Comparison of ENCODE assay signal across 10 cellular contexts in the genomic region with DNA sequence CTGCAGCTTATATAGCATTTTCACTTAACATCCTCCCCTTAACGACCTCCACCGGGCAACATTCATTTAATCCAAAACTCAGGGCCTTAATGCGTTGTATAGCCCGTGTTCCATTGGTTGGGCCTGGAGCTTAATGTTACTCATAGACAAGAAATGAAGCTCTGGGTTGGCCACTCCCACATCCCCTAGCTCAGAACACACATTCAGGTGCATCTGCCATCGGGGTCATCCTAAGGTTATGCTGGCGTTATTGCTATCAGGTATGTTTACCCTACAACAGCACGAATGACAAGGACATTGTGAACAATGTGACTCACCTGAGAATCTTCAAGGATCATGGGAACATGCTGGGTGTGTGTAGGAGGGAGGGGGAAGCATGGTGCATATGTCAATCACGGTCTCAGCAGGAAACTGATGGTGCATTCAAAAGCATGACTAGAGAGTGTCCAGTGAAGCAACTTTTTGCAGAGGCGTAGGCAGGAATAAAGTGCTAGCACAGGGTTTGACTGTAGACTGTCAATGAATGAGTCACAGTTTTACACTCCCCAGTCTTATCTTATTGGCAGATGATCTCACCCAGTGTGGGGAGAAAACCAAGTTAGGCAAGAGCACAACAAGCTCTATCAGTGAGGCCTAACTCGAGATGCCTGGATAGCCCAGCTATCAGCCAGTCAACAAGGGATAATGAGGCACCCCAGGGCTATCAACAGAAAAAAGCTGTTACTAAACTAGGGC.
DNase-seq lines count a peak whose midpoint lies in the region; ATAC-seq and TF ChIP-seq lines count a peak whose summit lies in the region.
"Had no signal": no experiment of that assay in that cellular context is flagged by ENCODE, and none has a peak within 500 bp of the region (broad histone marks: within the 10 kb centered on the region; RNA-seq: fewer than 3 reads in every experiment).

No MANE protein-coding gene starts in this region.

- CTCF ChIA-PET in HEK293 (lab: Yijun Ruan, JAX): interaction anchor here (0.6 to 1.0 kb wide), 3 partner anchors 291 to 745 kb away, joined by 3 read pairs; no protein-coding TSS in a partner anchor
- CTCF ChIA-PET in activated naive CD4-positive, alpha-beta T cell treated with anti-CD3 and anti-CD28 coated beads for 36 hours (lab: Charles Lee): no interaction called here

- POLR2A ChIA-PET in HEK293 (lab: Yijun Ruan, JAX): interaction anchor here (0.9 to 1.4 kb wide), 2 partner anchors 125 to 741 kb away, joined by 3 to 6 read pairs; no protein-coding TSS in a partner anchor

- H3K9me3 ChIP-seq in HEK293 (ENCODE audit: control insufficient read depth, insufficient read depth, low read depth, low read length): no peaks in the 10 kb centered on the region
- H3K9me3 ChIP-seq in adipocyte (ENCODE audit: control insufficient read depth, low read length): no peaks in the 10 kb centered on the region

- no peak for ATAC-seq in GM19467 (IDR thresholded peaks at IDR 0.05; ENCODE audit: unreplicated experiment)
- ATAC-seq: HepG2 had no signal

- peaks cover 5% of the 10 kb centered on the region for H3K27me3 Mint-ChIP-seq in activated naive CD4-positive, alpha-beta T cell treated with anti-CD3 and anti-CD28 coated beads for 36 hours (ENCODE audit: low read depth)
- H3K27me3 Mint-ChIP-seq: CD4-positive, CD25-positive, alpha-beta regulatory T cell had no signal

- no peaks in the 10 kb centered on the region for H3K9me3 Mint-ChIP-seq in activated naive CD4-positive, alpha-beta T cell treated with anti-CD3 and anti-CD28 coated beads for 36 hours

- no peaks in the 10 kb centered on the region for H3K36me3 Mint-ChIP-seq in activated naive CD4-positive, alpha-beta T cell treated with anti-CD3 and anti-CD28 coated beads for 36 hours (ENCODE audit: low read depth)
- H3K36me3 Mint-ChIP-seq: CD4-positive, CD25-positive, alpha-beta regulatory T cell had no signal

- intact Hi-C loops in activated naive CD4-positive, alpha-beta T cell treated with anti-CD3 and anti-CD28 coated beads for 36 hours (cut with micrococcal nuclease): no loop called here

- H3K27ac Mint-ChIP-seq in activated naive CD4-positive, alpha-beta T cell treated with anti-CD3 and anti-CD28 coated beads for 36 hours: no peak overlapping the region
- H3K27ac Mint-ChIP-seq: CD4-positive, CD25-positive, alpha-beta regulatory T cell had no signal

- H3K36me3 ChIP-seq in HEK293 (ENCODE audit: control insufficient read depth in 2 of 2, insufficient read depth in 1 of 2, low read length in 2 of 2) (no peaks in the 10 kb centered on the region), adipocyte (ENCODE audit: control insufficient read depth, insufficient read depth, low read length, severe bottlenecking) (no peaks in the 10 kb centered on the region)

- no peaks in the 10 kb centered on the region for H3K27me3 ChIP-seq in adipocyte (replicated peaks; ENCODE audit: control insufficient read depth, insufficient read depth, low read length)

- no peak overlapping the region for H3K4me3 ChIP-seq in HEK293 (ENCODE audit: low read depth, low read length)
- no peak overlapping the region for H3K4me3 ChIP-seq in adipocyte (ENCODE audit: low read length)

- H3K4me1 Mint-ChIP-seq in activated naive CD4-positive, alpha-beta T cell treated with anti-CD3 and anti-CD28 coated beads for 36 hours (ENCODE audit: low read depth): no peaks in the 10 kb centered on the region
- H3K4me1 Mint-ChIP-seq: CD4-positive, CD25-positive, alpha-beta regulatory T cell had no signal

- DNase-seq in A172 (ENCODE audit: low spot score) (peak; percentile 2), adipocyte (ENCODE audit: low read depth) (no peak), iris pigment epithelial cell (ENCODE audit: low read depth) (peak; percentile 12), NCI-H524 treated with DMSO at 0.1 percent for 48 hours (lab: John Stamatoyannopoulos, UW) (no peak), NCI-H1930 (lab: John Stamatoyannopoulos, UW) (no peak)
- DNase-seq in activated naive CD4-positive, alpha-beta T cell treated with anti-CD3 and anti-CD28 coated beads for 36 hours: no peak
- DNase-seq: CD4-positive, CD25-positive, alpha-beta regulatory T cell had no signal

- no peak for TF ChIP-seq CTCF in HEK293 (tag by site-specific recombination; IDR thresholded peaks at IDR 0.05)

- peaks cover 6% of the 10 kb centered on the region for H3K4me1 ChIP-seq in HEK293 (ENCODE audit: control insufficient read depth, insufficient read depth, low read length)
- H3K4me1 ChIP-seq in adipocyte (ENCODE audit: control insufficient read depth, insufficient read depth, low read length): peaks cover 17% of the 10 kb centered on the region

- H3K9ac ChIP-seq in adipocyte (ENCODE audit: low read length): peak overlapping the region; percentile 8

- no peak overlapping the region for H3K4me3 Mint-ChIP-seq in activated naive CD4-positive, alpha-beta T cell treated with anti-CD3 and anti-CD28 coated beads for 36 hours
- H3K4me3 Mint-ChIP-seq: CD4-positive, CD25-positive, alpha-beta regulatory T cell had no signal

- peak overlapping the region; percentile 66 for H3K27ac ChIP-seq in HEK293 (ENCODE audit: extremely low read depth, low read depth, low read length)

TF ChIP-seq in HEK293, 187 proteins besides CTCF, POLR2A, EP300 and RAD21:
- TF ChIP-seq ZBTB48 (tag by site-specific recombination; IDR thresholded peaks at IDR 0.05) (peak; percentile 62; the same call in 1 of the 2 replicates), ZNF660 (tag by site-specific recombination; IDR thresholded peaks at IDR 0.05) (peak; percentile 31; the same call in 1 of the 2 replicates), EGR2 (tag by site-specific recombination; IDR thresholded peaks at IDR 0.05; ENCODE audit: low read depth) (peak; percentile 56), ZNF202 (tag by site-specific recombination; IDR thresholded peaks at IDR 0.05; ENCODE audit: borderline replicate concordance) (no peak), SCRT2 (tag by site-specific recombination; IDR thresholded peaks at IDR 0.05) (peak; percentile 41; the same call in 1 of the 2 replicates), ZNF785 (tag by site-specific recombination; IDR thresholded peaks at IDR 0.05) (no peak), ZFHX2 (tag by site-specific recombination; conservative IDR thresholded peaks at IDR 0.05) (0 out of 2 replicates have a peak, but pooled peaks have one; percentile 10), TRIM28 (IDR thresholded peaks at IDR 0.05; ENCODE audit: borderline replicate concordance, low read length) (peak; percentile 97)
TF ChIP-seq in HEK293: peak in this region for 6.

Comparison
In these comparisons a context has a peak if more than half of its experiments do, and no peak if none do; other contexts are left out.
1. DNase-seq: peak in A172 (single experiment) and iris pigment epithelial cell (single experiment); none in adipocyte (single experiment), NCI-H524 treated with DMSO at 0.1 percent for 48 hours (single experiment), NCI-H1930 (0 of 2) and activated naive CD4-positive, alpha-beta T cell treated with anti-CD3 and anti-CD28 coated beads for 36 hours (single experiment).